ENCODE assay signal across 22 cellular contexts in the genomic region with DNA sequence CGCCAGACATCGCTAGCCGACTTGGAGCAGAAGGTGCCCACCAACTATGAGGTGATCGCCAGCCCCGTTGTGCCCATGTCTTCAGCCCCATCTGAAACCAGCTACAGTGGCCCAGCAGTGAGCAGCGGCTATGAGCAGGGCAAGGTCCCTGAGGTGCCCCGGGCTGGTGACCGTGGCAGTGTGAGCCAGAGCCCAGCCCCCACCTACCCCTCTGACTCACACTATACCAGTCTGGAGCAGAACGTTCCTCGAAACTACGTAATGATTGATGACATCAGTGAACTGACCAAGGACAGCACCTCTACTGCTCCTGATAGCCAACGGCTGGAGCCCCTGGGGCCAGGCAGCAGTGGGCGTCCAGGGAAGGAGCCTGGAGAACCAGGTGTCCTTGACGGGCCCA. TPM values are rescaled to one million over a fixed set of nuclear protein-coding genes. Genes with fewer than 3 reads are reported as not detected.
DNase-seq lines count a peak whose midpoint lies in the region; ATAC-seq and TF ChIP-seq lines count a peak whose summit lies in the region.
"Had no signal": no experiment of that assay in that cellular context is flagged by ENCODE, and none has a peak within 500 bp of the region (broad histone marks: within the 10 kb centered on the region; RNA-seq: fewer than 3 reads in every experiment).

No MANE protein-coding gene starts in this region.

- no peak overlapping the region for H3K4me2 ChIP-seq in PC-3 (ENCODE audit: low read length)
- H3K4me2 ChIP-seq: A549 had no signal

- H3K9me2 ChIP-seq in PC-3 (replicated peaks; ENCODE audit: low read length): no peaks in the 10 kb centered on the region

- no peaks in the 10 kb centered on the region for H3K9me3 ChIP-seq in PC-3 (ENCODE audit: low read length)
- H3K9me3 ChIP-seq: A549, BLaER1, SJSA1 had no signal

- H3K27ac ChIP-seq in PC-3 (ENCODE audit: low read length): no peak overlapping the region
- H3K27ac ChIP-seq: A549, BLaER1, HL-60, SJSA1 had no signal

- H2AFZ ChIP-seq in PC-3 (ENCODE audit: low read length): no peak overlapping the region

- H3K36me3 ChIP-seq in PC-3 (ENCODE audit: low read depth, low read length): no peaks in the 10 kb centered on the region
- H3K36me3 ChIP-seq: BLaER1, SJSA1 had no signal

- BruUV-seq in PC-3 (replicated peaks; lab: Mats Ljungman, UMichigan): no TSS peak

- no peaks in the 10 kb centered on the region for H3K4me1 ChIP-seq in PC-3 (ENCODE audit: insufficient read depth, low read length)
- H3K4me1 ChIP-seq: A549, SJSA1 had no signal

- TF ChIP-seq CTCF in PC-3 (conservative IDR thresholded peaks at IDR 0.05; ENCODE audit: low read depth, low read length): no peak

- peak; percentile 25; the same call in 1 of the 2 replicates for ATAC-seq in PC-3
- ATAC-seq in GM21360 (IDR thresholded peaks at IDR 0.05; ENCODE audit: unreplicated experiment): no peak
- ATAC-seq: A549 had no signal

- POLR2A ChIA-PET in PC-3 (lab: Charles Lee; ENCODE audit: unreplicated experiment): no interaction called here

- no peak overlapping the region for H3K4me3 ChIP-seq in PC-3 (ENCODE audit: low read length)
- H3K4me3 ChIP-seq: A549, BLaER1, SJSA1 had no signal

- no peak overlapping the region for H3K9ac ChIP-seq in PC-3 (ENCODE audit: low read length)
- H3K9ac ChIP-seq: BLaER1 had no signal

- no peaks in the 10 kb centered on the region for H3F3A ChIP-seq in PC-3 (ENCODE audit: low read length, unreplicated experiment)

- H3K79me2 ChIP-seq in PC-3 (ENCODE audit: low read length): no peaks in the 10 kb centered on the region

- DNase-seq in EL: peak; percentile 23
- DNase-seq in PC-3: peak; percentile 24
- DNase-seq in amniotic epithelial cell (ENCODE audit: low read depth): peak; percentile 56
- peak; percentile 18 for DNase-seq in left kidney (ENCODE audit: low read depth, low spot score)
- DNase-seq in NCI-H1436 treated with DMSO at 0.1 percent for 48 hours (lab: John Stamatoyannopoulos, UW): no peak
- DNase-seq in hypothalamus (lab: John Stamatoyannopoulos, UW): no peak
- DNase-seq in NCI-H2081 treated with DMSO at 0.1 percent for 48 hours (lab: John Stamatoyannopoulos, UW): no peak
- DNase-seq: CD4-positive, alpha-beta memory T cell; DMS79 treated with DMSO at 0.1 percent for 48 hours; GOT3; HFFc6; MM.1S; NCI-H1092; NCI-H146; NCI-H2029 treated with DMSO at 0.1 percent for 48 hours; NCI-H748 treated with DMSO at 0.1 percent for 48 hours had no signal

- intact Hi-C loops in PC-3 (cut with micrococcal nuclease): no loop called here

- CTCF ChIA-PET in PC-3 (lab: Charles Lee): no interaction called here

- H3K27me3 ChIP-seq in PC-3 (ENCODE audit: low read length): no peaks in the 10 kb centered on the region
- H3K27me3 ChIP-seq: BLaER1, SJSA1 had no signal

- no peaks in the 10 kb centered on the region for H4K20me1 ChIP-seq in PC-3 (ENCODE audit: low read length)
- H4K20me1 ChIP-seq: BLaER1 had no signal

RNA-seq across cellular contexts. Expression of gene APEH, which starts 12.9 kb away (rescaled TPM):
- 236 and 246 TPM in 2 replicates for total RNA-seq in PC-3 (2014; rRNA removed)

RNA-seq across cellular contexts. Expression of gene MST1, which starts 28.0 kb away (rescaled TPM):
- total RNA-seq in PC-3 (2014; rRNA removed): 1.7 and 2.8 TPM in 2 replicates

RNA-seq across cellular contexts. Expression of gene RNF123, which starts 28.1 kb away (rescaled TPM):
- total RNA-seq in PC-3 (2014; rRNA removed): 38.6 and 43.0 TPM in 2 replicates

RNA-seq across cellular contexts. Expression of gene AMIGO3, which starts 58.2 kb away (rescaled TPM):
- total RNA-seq in PC-3 (2014; rRNA removed): 1.8 and 2.1 TPM in 2 replicates
- total RNA-seq: CD4-positive, alpha-beta memory T cell; NCI-H460 had no signal

Comparison
In these comparisons a context has a peak if more than half of its experiments do, and no peak if none do; other contexts are left out.
1. DNase-seq: peak in EL (single experiment), PC-3 (single experiment), amniotic epithelial cell (single experiment) and left kidney (single experiment); none in NCI-H1436 treated with DMSO at 0.1 percent for 48 hours (single experiment), hypothalamus (0 of 51) and NCI-H2081 treated with DMSO at 0.1 percent for 48 hours (single experiment).